ENCODE assay signal across 1 cellular context in genomic region chr11:1405186-1406020, GRCh38.
TF ChIP-seq lines count a peak whose summit lies in the region.

No MANE protein-coding gene starts in this region.

TF ChIP-seq in HepG2, 621 proteins besides CTCF, POLR2A, EP300 and RAD21:
- TF ChIP-seq KDM5A (IDR thresholded peaks at IDR 0.05; ENCODE audit: borderline replicate concordance, low read length): no peak
- TF ChIP-seq ZFP41 (CRISPR knock-in tag; IDR thresholded peaks at IDR 0.05; ENCODE audit: borderline replicate concordance): no peak
- TF ChIP-seq SNRNP70 (IDR thresholded peaks at IDR 0.05; ENCODE audit: low read depth, low read length): no peak
- TF ChIP-seq HBP1 (CRISPR knock-in tag; IDR thresholded peaks at IDR 0.05; ENCODE audit: low read depth): no peak
- TF ChIP-seq ZNF724P (CRISPR knock-in tag; IDR thresholded peaks at IDR 0.05; ENCODE audit: borderline replicate concordance): no peak
- no peak for TF ChIP-seq ZNF350 (CRISPR knock-in tag; IDR thresholded peaks at IDR 0.05; ENCODE audit: borderline replicate concordance, low read depth)
- TF ChIP-seq PRDM10 (CRISPR knock-in tag; IDR thresholded peaks at IDR 0.05; ENCODE audit: low read depth): no peak
- TF ChIP-seq ZNF703 (CRISPR knock-in tag; IDR thresholded peaks at IDR 0.05; ENCODE audit: borderline replicate concordance): no peak
- no peak for TF ChIP-seq SRSF4 (IDR thresholded peaks at IDR 0.05; ENCODE audit: low read depth, low read length, poor library complexity, severe bottlenecking)
- TF ChIP-seq PATZ1 (CRISPR knock-in tag; IDR thresholded peaks at IDR 0.05): no peak
- TF ChIP-seq ZNF484 (CRISPR knock-in tag; IDR thresholded peaks at IDR 0.05; ENCODE audit: borderline replicate concordance, low read depth): no peak
- no peak for TF ChIP-seq FOXJ3 (CRISPR knock-in tag; IDR thresholded peaks at IDR 0.05; ENCODE audit: borderline replicate concordance)
- TF ChIP-seq ZNF83 (CRISPR knock-in tag; IDR thresholded peaks at IDR 0.05; ENCODE audit: borderline replicate concordance): no peak
- no peak for TF ChIP-seq YEATS2 (CRISPR knock-in tag; IDR thresholded peaks at IDR 0.05; ENCODE audit: borderline replicate concordance)
- no peak for TF ChIP-seq ZSCAN30 (CRISPR knock-in tag; IDR thresholded peaks at IDR 0.05)
TF ChIP-seq in HepG2: peak in this region for 0.
